In the genomic region with DNA sequence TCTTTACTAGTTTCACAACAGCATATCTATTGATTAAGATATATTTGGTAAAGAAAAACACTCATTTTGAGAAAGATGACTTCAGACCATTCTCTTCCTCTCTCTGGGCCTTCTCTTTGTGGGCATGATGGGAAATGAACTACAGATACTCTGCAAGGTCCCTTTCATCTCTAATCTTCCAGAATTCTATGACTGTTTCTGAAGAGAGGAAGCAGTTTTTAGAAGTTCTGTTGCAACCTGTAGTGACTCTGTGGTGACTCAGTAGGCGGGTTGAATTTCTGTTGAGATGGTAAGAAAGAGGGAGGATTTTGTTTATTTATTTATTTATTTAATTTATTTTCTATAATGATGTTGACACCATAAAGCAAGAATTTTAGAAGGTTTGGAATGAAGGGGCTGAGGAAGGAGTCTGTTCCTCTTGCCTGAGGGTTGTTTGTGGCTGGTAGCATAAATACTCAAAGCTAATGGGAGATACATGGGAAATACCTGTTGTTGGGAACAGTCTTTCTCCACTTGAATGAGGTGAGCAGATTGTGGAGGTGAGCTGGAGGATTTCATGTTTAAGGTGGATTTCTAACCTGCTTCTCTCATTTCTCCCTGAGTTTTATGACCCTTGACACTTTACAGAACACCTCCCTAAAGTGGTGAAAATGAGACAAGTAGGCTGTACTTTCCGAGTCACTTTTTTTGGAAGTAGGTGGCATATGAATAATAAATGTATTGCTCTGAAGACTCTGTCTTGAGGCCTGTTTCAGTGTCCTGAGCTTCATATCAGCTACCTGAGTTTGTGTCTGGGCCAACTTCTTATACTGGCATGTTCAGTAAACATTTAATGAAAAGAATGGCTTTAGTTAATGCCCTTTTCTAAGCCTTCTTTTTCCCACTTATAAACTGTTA, we compare ENCODE assay signal across 10 cellular contexts. TPM values are rescaled to one million over a fixed set of nuclear protein-coding genes. Genes with fewer than 3 reads are reported as not detected.
DNase-seq lines count a peak whose midpoint lies in the region; ATAC-seq and TF ChIP-seq lines count a peak whose summit lies in the region.
"Had no signal": no experiment of that assay in that cellular context is flagged by ENCODE, and none has a peak within 500 bp of the region (broad histone marks: within the 10 kb centered on the region; RNA-seq: fewer than 3 reads in every experiment).

No MANE protein-coding gene starts in this region.

- peak; percentile 22 to 57 (median 39) for ATAC-seq in psoas muscle

- H3K4me3 ChIP-seq in adipocyte (ENCODE audit: low read length) (no peak overlapping the region), psoas muscle (no peak overlapping the region)
- H3K4me3 ChIP-seq: lung had no signal

- H3K27me3 ChIP-seq in adipocyte (replicated peaks; ENCODE audit: control insufficient read depth, insufficient read depth, low read length) (no peaks in the 10 kb centered on the region), psoas muscle (ENCODE audit: insufficient read depth in 3 of 3, low read length in 2 of 3) (no peaks in the 10 kb centered on the region)

- H3K9ac ChIP-seq in adipocyte (ENCODE audit: low read length) = no peak overlapping the region

- H3K4me1 ChIP-seq in adipocyte (ENCODE audit: control insufficient read depth, insufficient read depth, low read length) = peaks cover 34% of the 10 kb centered on the region
- peaks cover 56% of the 10 kb centered on the region for H3K4me1 ChIP-seq in psoas muscle

- no peak for TF ChIP-seq CTCF in psoas muscle (IDR thresholded peaks at IDR 0.05)

- 87 to 90% (median 88%) methylated on average over 2 of the region's 2 CpGs for WGBS in psoas muscle, 3 donors

- DNase-seq in GM04504 (ENCODE audit: low read depth) (peak; percentile 50), NOMO-1 treated with DMSO at 0.1 percent for 48 hours (lab: John Stamatoyannopoulos, UW; ENCODE audit: unreplicated experiment) (peak; percentile 92), adipocyte (ENCODE audit: low read depth) (peak; percentile 72), psoas muscle (no peak), NCI-H345 (lab: John Stamatoyannopoulos, UW) (no peak), NCI-H2196 treated with DMSO at 0.1 percent for 48 hours (lab: John Stamatoyannopoulos, UW; ENCODE audit: unreplicated experiment) (no peak), KG1 (lab: John Stamatoyannopoulos, UW) (no peak), NCI-H69 (lab: John Stamatoyannopoulos, UW) (no peak)
- DNase-seq: caudate nucleus had no signal

- H3K36me3 ChIP-seq in adipocyte (ENCODE audit: control insufficient read depth, insufficient read depth, low read length, severe bottlenecking) (peaks cover 62% of the 10 kb centered on the region), psoas muscle (ENCODE audit: insufficient read depth in 1 of 2, low read depth in 1 of 2) (peaks cover 0 to 11% of the 10 kb centered on the region in 2 donors)

- intact Hi-C loops in psoas muscle (cut with DNase I) = loop anchor here in 1 of 2 donors (5.0 kb wide), 1 partner anchor 46 kb away; no protein-coding TSS in a partner anchor

- H3K9me3 ChIP-seq in adipocyte (ENCODE audit: control insufficient read depth, low read length) (no peaks in the 10 kb centered on the region), psoas muscle (no peaks in the 10 kb centered on the region)

- H3K27ac ChIP-seq in psoas muscle = peak overlapping the region; percentile 69

RNA-seq across cellular contexts. Expression of a gene that starts 15.0 kb away (rescaled TPM):
- total RNA-seq in psoas muscle = 100 to 1,000 TPM; 106 to 161 (median 115) TPM
- polyA plus RNA-seq in psoas muscle = 10 to 100 TPM; 15.9 to 68.0 (median 56.7) TPM

RNA-seq across cellular contexts. Expression of a gene that starts 18.8 kb away (rescaled TPM):
- 10 to 100 TPM; 12.8 to 36.2 (median 29.0) TPM for total RNA-seq in psoas muscle
- 10 to 100 TPM in 2 of 3 donors, 1 to 10 TPM in 1; 4.8 to 32.4 (median 14.3) TPM for polyA plus RNA-seq in psoas muscle

Comparison
In these comparisons a context has a peak if more than half of its experiments do, and no peak if none do; other contexts are left out.
1. DNase-seq: peak in GM04504 (single experiment), NOMO-1 treated with DMSO at 0.1 percent for 48 hours (single experiment) and adipocyte (single experiment); none in psoas muscle (0 of 2), NCI-H345 (single experiment), NCI-H2196 treated with DMSO at 0.1 percent for 48 hours (single experiment), KG1 (single experiment) and NCI-H69 (single experiment).